ENCODE assay signal across 30 cellular contexts in the genomic region with DNA sequence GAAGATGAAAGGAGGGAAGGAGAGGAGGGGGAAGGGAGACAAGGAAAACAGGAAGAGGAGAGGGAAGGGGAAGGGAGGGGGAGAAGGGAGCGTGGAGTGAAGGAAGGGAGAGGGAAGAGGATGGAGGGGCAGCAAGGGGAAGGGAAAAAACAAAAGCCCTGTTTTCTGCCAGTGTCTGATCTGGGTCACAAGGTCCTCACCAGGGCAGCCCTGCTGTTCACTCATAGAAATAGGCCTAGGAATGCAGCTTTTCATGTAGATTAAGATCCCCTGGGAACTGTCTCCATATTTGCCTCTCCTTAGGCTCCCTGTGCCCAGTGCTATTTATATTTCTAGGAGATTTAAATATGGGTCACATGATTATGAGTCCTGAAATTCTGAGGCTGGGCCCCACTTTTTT.
DNase-seq lines count a peak whose midpoint lies in the region; ATAC-seq and TF ChIP-seq lines count a peak whose summit lies in the region.
"Had no signal": no experiment of that assay in that cellular context is flagged by ENCODE, and none has a peak within 500 bp of the region (broad histone marks: within the 10 kb centered on the region; RNA-seq: fewer than 3 reads in every experiment).

No MANE protein-coding gene starts in this region.

- peak overlapping the region; percentile 4 for H3K27ac ChIP-seq in endodermal cell (ENCODE audit: low read depth, low read length)
- H3K27ac ChIP-seq: cardiac muscle cell, epithelial cell of prostate, RWPE1, transverse colon, VCaP had no signal

- TF ChIP-seq CTCF in endodermal cell (conservative IDR thresholded peaks at IDR 0.05): no peak

- no peak overlapping the region for H3K27ac Mint-ChIP-seq in endodermal cell
- H3K27ac Mint-ChIP-seq: activated naive CD8-positive, alpha-beta T cell treated with anti-CD3 and anti-CD28 coated beads for 36 hours; natural killer cell treated with Interleukin-12 subunit alpha and Interleukin-12 subunit beta and Interleukin-15 and Interleukin-18, amount 100 ng/mL, for 72 hours; stimulated activated effector memory CD8-positive, alpha-beta T cell treated with anti-CD3 and anti-CD28 coated beads, Interleukin-12 subunit alpha, Interleukin-12 subunit beta, amount 100 ng/mL, for 72 hours had no signal

- no peaks in the 10 kb centered on the region for H3K36me3 Mint-ChIP-seq in endodermal cell (ENCODE audit: low read depth)
- H3K36me3 Mint-ChIP-seq: activated naive CD8-positive, alpha-beta T cell treated with anti-CD3 and anti-CD28 coated beads for 36 hours; natural killer cell treated with Interleukin-12 subunit alpha and Interleukin-12 subunit beta and Interleukin-15 and Interleukin-18, amount 100 ng/mL, for 72 hours; stimulated activated effector memory CD8-positive, alpha-beta T cell treated with anti-CD3 and anti-CD28 coated beads, Interleukin-12 subunit alpha, Interleukin-12 subunit beta, amount 100 ng/mL, for 72 hours had no signal

- no peaks in the 10 kb centered on the region for H3K4me1 ChIP-seq in endodermal cell (ENCODE audit: control insufficient read depth, insufficient read depth, low read length)
- H3K4me1 ChIP-seq: transverse colon had no signal

- H3K4me3 Mint-ChIP-seq in endodermal cell: no peak overlapping the region
- H3K4me3 Mint-ChIP-seq: activated naive CD8-positive, alpha-beta T cell treated with anti-CD3 and anti-CD28 coated beads for 36 hours; natural killer cell treated with Interleukin-12 subunit alpha and Interleukin-12 subunit beta and Interleukin-15 and Interleukin-18, amount 100 ng/mL, for 72 hours; stimulated activated effector memory CD8-positive, alpha-beta T cell treated with anti-CD3 and anti-CD28 coated beads, Interleukin-12 subunit alpha, Interleukin-12 subunit beta, amount 100 ng/mL, for 72 hours had no signal

- H3K4me1 Mint-ChIP-seq in endodermal cell: no peaks in the 10 kb centered on the region
- H3K4me1 Mint-ChIP-seq: activated naive CD8-positive, alpha-beta T cell treated with anti-CD3 and anti-CD28 coated beads for 36 hours; stimulated activated effector memory CD8-positive, alpha-beta T cell treated with anti-CD3 and anti-CD28 coated beads, Interleukin-12 subunit alpha, Interleukin-12 subunit beta, amount 100 ng/mL, for 72 hours had no signal

- H3K9me3 Mint-ChIP-seq in endodermal cell: no peaks in the 10 kb centered on the region
- H3K9me3 Mint-ChIP-seq: activated naive CD8-positive, alpha-beta T cell treated with anti-CD3 and anti-CD28 coated beads for 36 hours had no signal

- 60 to 92% methylated on average over 1 of the region's 1 CpG for WGBS in endodermal cell (ENCODE audit: insufficient coverage in 1 of 2, insufficient read length in 1 of 2), 2 experiments

- H3K36me3 ChIP-seq in endodermal cell (ENCODE audit: control insufficient read depth, insufficient read depth, low read length): no peaks in the 10 kb centered on the region
- H3K36me3 ChIP-seq: cardiac muscle cell, transverse colon had no signal

- DNase-seq in AG08395 (ENCODE audit: low spot score) (peak; percentile 38), LHCN-M2 (ENCODE audit: low read depth) (peak; percentile 31), endodermal cell (no peak), iPS-NIHi7 (ENCODE audit: extremely low spot score) (peak; percentile 14), hippocampal formation (lab: John Stamatoyannopoulos, UW) (no peak), Right ventricle myocardium inferior (ENCODE audit: missing footprints) (no peak), NCI-H1092 treated with DMSO at 0.1 percent for 48 hours (lab: John Stamatoyannopoulos, UW) (no peak)
- DNase-seq: activated CD4-positive, alpha-beta T cell treated with anti-CD3 and anti-CD28 coated beads for 48 hours; activated effector memory CD4-positive, alpha-beta T cell treated with anti-CD3 and anti-CD28 coated beads, Interleukin-2, amount 50 U/mL, for 16 hours; activated naive CD8-positive, alpha-beta T cell treated with anti-CD3 and anti-CD28 coated beads for 36 hours; activated T-cell treated with anti-CD3 and anti-CD28 coated beads, Interleukin-2, amount 50 U/mL, for 1 hour; anterior cingulate cortex; DMS153; HCEC 1CT; head of caudate nucleus; Karpas-422; left cardiac atrium; mucosa of descending colon; NCI-H1436 treated with DMSO at 0.1 percent for 48 hours; NCI-H2081 treated with DMSO at 0.1 percent for 48 hours; NCI-H2227 treated with DMSO at 0.1 percent for 48 hours; transverse colon had no signal

- ATAC-seq in Right ventricle myocardium inferior (no peak), GM19452 (IDR thresholded peaks at IDR 0.05; ENCODE audit: unreplicated experiment) (no peak)
- ATAC-seq: left cardiac atrium; mucosa of descending colon; natural killer cell treated with Interleukin-12 subunit alpha and Interleukin-12 subunit beta and Interleukin-15 and Interleukin-18, amount 100 ng/mL, for 72 hours; stimulated activated effector memory CD8-positive, alpha-beta T cell treated with anti-CD3 and anti-CD28 coated beads, Interleukin-12 subunit alpha, Interleukin-12 subunit beta, amount 100 ng/mL, for 72 hours had no signal

- no peak overlapping the region for H3K9ac ChIP-seq in endodermal cell (ENCODE audit: extremely low read depth, low read length, poor library complexity, severe bottlenecking)

- H3K27me3 ChIP-seq in endodermal cell (ENCODE audit: control insufficient read depth, insufficient read depth, low read length, poor library complexity, severe bottlenecking): no peaks in the 10 kb centered on the region
- H3K27me3 ChIP-seq: cardiac muscle cell, transverse colon had no signal

- intact Hi-C loops in Right ventricle myocardium inferior (cut with DNase I): no loop called here

- H3K9me3 ChIP-seq in endodermal cell (ENCODE audit: control insufficient read depth, low read length): no peaks in the 10 kb centered on the region
- H3K9me3 ChIP-seq: mucosa of descending colon, transverse colon had no signal

- H3K27me3 Mint-ChIP-seq in endodermal cell (ENCODE audit: insufficient read depth): no peaks in the 10 kb centered on the region
- H3K27me3 Mint-ChIP-seq: activated naive CD8-positive, alpha-beta T cell treated with anti-CD3 and anti-CD28 coated beads for 36 hours; natural killer cell treated with Interleukin-12 subunit alpha and Interleukin-12 subunit beta and Interleukin-15 and Interleukin-18, amount 100 ng/mL, for 72 hours had no signal

- H3K4me3 ChIP-seq in endodermal cell (ENCODE audit: low read length): no peak overlapping the region
- H3K4me3 ChIP-seq: cardiac muscle cell, lung, mucosa of descending colon, transverse colon had no signal

Comparison
In these comparisons a context has a peak if more than half of its experiments do, and no peak if none do; other contexts are left out.
1. DNase-seq: peak in AG08395 (single experiment), LHCN-M2 (single experiment) and iPS-NIHi7 (single experiment); none in endodermal cell (single experiment), hippocampal formation (0 of 2), Right ventricle myocardium inferior (single experiment) and NCI-H1092 treated with DMSO at 0.1 percent for 48 hours (single experiment).